In genomic region chr5:112921833-112922817, GRCh38 we compare ENCODE assay signal across 8 cellular contexts. TPM values are rescaled to one million over a fixed set of nuclear protein-coding genes. Genes with fewer than 3 reads are reported as not detected.
DNase-seq lines count a peak whose midpoint lies in the region; ATAC-seq and TF ChIP-seq lines count a peak whose summit lies in the region.

TSS of gene REEP5 (minus strand) at chr5:112922227. CDS start at chr5:112922190, 37 bp downstream.

- peak within 1 kb of the TSS; percentile 96 for H3K14ac ChIP-seq in IMR-90 (replicated peaks; ENCODE audit: low read depth, low read length)

- peak within 1 kb of the TSS; percentile 97 for H3K27ac ChIP-seq in IMR-90 (ENCODE audit: insufficient read depth, low read length)

- peak; percentile 79 for TF ChIP-seq POLR2A in IMR-90 (IDR thresholded peaks at IDR 0.05; ENCODE audit: low read depth, low read length)

- H3K9me3 Mint-ChIP-seq in activated T-cell treated with anti-CD3 and anti-CD28 coated beads, Interleukin-2, amount 50 U/mL, for 4 hours, result no peaks in the 10 kb centered on the region
- no peaks in the 10 kb centered on the region for H3K9me3 Mint-ChIP-seq in stimulated activated effector memory CD8-positive, alpha-beta T cell treated with anti-CD3 and anti-CD28 coated beads, Interleukin-12 subunit alpha, Interleukin-12 subunit beta, amount 100 ng/mL, for 72 hours

- peak within 1 kb of the TSS; percentile 93 for H3K4ac ChIP-seq in IMR-90 (ENCODE audit: low read depth, low read length)

- H3K23ac ChIP-seq in IMR-90 (ENCODE audit: low read depth, low read length), result peak within 1 kb of the TSS; percentile 99

- intact Hi-C loops in IMR-90 (cut with micrococcal nuclease), result loop anchor here (1.0 to 2.0 kb wide), 3 partner anchors 11 to 371 kb away; no protein-coding TSS in a partner anchor

- peak within 1 kb of the TSS; percentile 67 for H2BK120ac ChIP-seq in IMR-90 (ENCODE audit: low read depth, low read length)

- H3K36me3 ChIP-seq in IMR-90 (ENCODE audit: control insufficient read depth, insufficient read depth, low read length), result peaks cover 12% of the 10 kb centered on the region

- peaks cover 27% of the 10 kb centered on the region for H4K20me1 ChIP-seq in IMR-90 (ENCODE audit: insufficient read depth, low read length)

- ATAC-seq in GM21526 (IDR thresholded peaks at IDR 0.05; ENCODE audit: low FRiP score, unreplicated experiment), result peak; percentile 55
- peak; percentile 87 for ATAC-seq in IMR-90 (ENCODE audit: low read depth)
- ATAC-seq in activated T-cell treated with anti-CD3 and anti-CD28 coated beads, Interleukin-2, amount 50 U/mL, for 4 hours, result peak; percentile 90 to 91
- peak; percentile 93 for ATAC-seq in esophagus mucosa
- peak; percentile 88 for ATAC-seq in stimulated activated effector memory CD8-positive, alpha-beta T cell treated with anti-CD3 and anti-CD28 coated beads, Interleukin-12 subunit alpha, Interleukin-12 subunit beta, amount 100 ng/mL, for 72 hours

- in situ Hi-C loops in IMR-90 (cut with MboI; ENCODE audit: low sequenced_read_pairs), result no loop called here

- H3K79me1 ChIP-seq in IMR-90 (ENCODE audit: low read depth in 1 of 2, low read length in 2 of 2), result peaks cover 12 to 37% of the 10 kb centered on the region in 2 experiments

- H2BK20ac ChIP-seq in IMR-90 (ENCODE audit: low read depth, low read length), result no peak within 1 kb of the TSS; the same call in 1 of the 2 replicates

- peak within 1 kb of the TSS; percentile 84 for H2BK5ac ChIP-seq in IMR-90 (ENCODE audit: low read depth, low read length, poor library complexity, severe bottlenecking)

- H3K18ac ChIP-seq in IMR-90 (ENCODE audit: low read depth, low read length), result peak within 1 kb of the TSS; percentile 80

- H2BK15ac ChIP-seq in IMR-90 (ENCODE audit: low read depth, low read length), result peak within 1 kb of the TSS; percentile 76; the same call in 2 of the 3 replicates

- H3K9me3 ChIP-seq in IMR-90 (ENCODE audit: control insufficient read depth, insufficient read depth, low read length), result no peaks in the 10 kb centered on the region

- POLR2A ChIA-PET in IMR-90 (lab: Charles Lee; ENCODE audit: unreplicated experiment), result interaction anchor here (0.6 kb wide), 1 partner anchor 124 kb away, joined by 5 read pairs; no protein-coding TSS in a partner anchor

- H2AFZ ChIP-seq in IMR-90 (replicated peaks; ENCODE audit: low read length, poor library complexity), result peak within 1 kb of the TSS; percentile 98

- dilution Hi-C loops in IMR-90 (cut with HindIII; ENCODE audit: low sequenced_read_pairs, unreplicated experiment), result no loop called here

- H3K4me3 ChIP-seq in IMR-90 (ENCODE audit: insufficient read depth, low read depth, low read length), result peak within 1 kb of the TSS; percentile 92

- peak within 1 kb of the TSS; percentile 90 for H4K91ac ChIP-seq in IMR-90 (ENCODE audit: insufficient read depth, low read depth, low read length)

- TF ChIP-seq RAD21 in IMR-90 (IDR thresholded peaks at IDR 0.05; ENCODE audit: low read length), result peak; percentile 59

- H4K5ac ChIP-seq in IMR-90 (ENCODE audit: low read depth, low read length), result peak within 1 kb of the TSS; percentile 85

- H4K8ac ChIP-seq in IMR-90 (ENCODE audit: low read depth in 2 of 2, low read length in 2 of 2), result peak within 1 kb of the TSS; percentile 86 to 98

- peak within 1 kb of the TSS; percentile 90 for H2AK5ac ChIP-seq in IMR-90 (ENCODE audit: low read depth, low read length)

- peak within 1 kb of the TSS; percentile 96 for H3K4me3 Mint-ChIP-seq in activated T-cell treated with anti-CD3 and anti-CD28 coated beads, Interleukin-2, amount 50 U/mL, for 4 hours
- peak within 1 kb of the TSS; percentile 70 for H3K4me3 Mint-ChIP-seq in stimulated activated effector memory CD8-positive, alpha-beta T cell treated with anti-CD3 and anti-CD28 coated beads, Interleukin-12 subunit alpha, Interleukin-12 subunit beta, amount 100 ng/mL, for 72 hours

- WGBS in IMR-90 (ENCODE audit: extremely low coverage in 2 of 2, insufficient read length in 1 of 2), 2 experiments, result 1% methylated on average over 39 of the region's 80 CpGs; no CpG with 5 or more reads in 1 of the 2 experiments

- CTCF ChIA-PET in IMR-90 (lab: Yijun Ruan, JAX), result interaction anchor here (0.5 to 1.4 kb wide), 3 partner anchors 10 to 593 kb away, joined by 3 to 4 read pairs (median 3); no protein-coding TSS in a partner anchor

- H3K27ac Mint-ChIP-seq in stimulated activated effector memory CD8-positive, alpha-beta T cell treated with anti-CD3 and anti-CD28 coated beads, Interleukin-12 subunit alpha, Interleukin-12 subunit beta, amount 100 ng/mL, for 72 hours, result peak within 1 kb of the TSS; percentile 96

- H2AK9ac ChIP-seq in IMR-90 (replicated peaks; ENCODE audit: low read depth, low read length, poor library complexity), result peak within 1 kb of the TSS; percentile 98

- no peaks in the 10 kb centered on the region for H3K27me3 Mint-ChIP-seq in activated T-cell treated with anti-CD3 and anti-CD28 coated beads, Interleukin-2, amount 50 U/mL, for 4 hours (ENCODE audit: low read depth)

- peaks cover 2% of the 10 kb centered on the region; the same call in 1 of the 2 replicates for H3K27me3 ChIP-seq in IMR-90 (ENCODE audit: control insufficient read depth, insufficient read depth, low read length)

- peaks cover 10% of the 10 kb centered on the region for H3K36me3 Mint-ChIP-seq in activated T-cell treated with anti-CD3 and anti-CD28 coated beads, Interleukin-2, amount 50 U/mL, for 4 hours (ENCODE audit: insufficient read depth)
- peaks cover 58% of the 10 kb centered on the region for H3K36me3 Mint-ChIP-seq in stimulated activated effector memory CD8-positive, alpha-beta T cell treated with anti-CD3 and anti-CD28 coated beads, Interleukin-12 subunit alpha, Interleukin-12 subunit beta, amount 100 ng/mL, for 72 hours

- BruUV-seq in IMR-90 (replicated peaks; lab: Mats Ljungman, UMichigan), result no TSS peak

- TF ChIP-seq CTCF in IMR-90 (conservative IDR thresholded peaks at IDR 0.05; ENCODE audit: low read depth, low read length), result peak; percentile 82

- peaks cover 9% of the 10 kb centered on the region for H3K4me1 ChIP-seq in IMR-90 (ENCODE audit: control insufficient read depth, insufficient read depth, low read length)

- peaks cover 65% of the 10 kb centered on the region for H3K4me1 Mint-ChIP-seq in activated T-cell treated with anti-CD3 and anti-CD28 coated beads, Interleukin-2, amount 50 U/mL, for 4 hours (ENCODE audit: low read depth)
- peaks cover 61% of the 10 kb centered on the region for H3K4me1 Mint-ChIP-seq in stimulated activated effector memory CD8-positive, alpha-beta T cell treated with anti-CD3 and anti-CD28 coated beads, Interleukin-12 subunit alpha, Interleukin-12 subunit beta, amount 100 ng/mL, for 72 hours

- H3K9me1 ChIP-seq in IMR-90 (ENCODE audit: insufficient read depth, low read length), result peaks cover 9% of the 10 kb centered on the region

- H3K56ac ChIP-seq in IMR-90 (ENCODE audit: extremely low read depth, insufficient read depth, low read length), result peak within 1 kb of the TSS; percentile 93

- H3K4me2 ChIP-seq in IMR-90 (ENCODE audit: low read depth, low read length), result peak within 1 kb of the TSS; percentile 99

- peak within 1 kb of the TSS; percentile 98 for H3K9ac ChIP-seq in IMR-90 (ENCODE audit: low read depth, low read length)

- DNase-seq in DMS153 (lab: John Stamatoyannopoulos, UW), result peak; percentile 16
- DNase-seq in IMR-90, result peak; percentile 69
- peak; percentile 77 for DNase-seq in activated T-cell treated with anti-CD3 and anti-CD28 coated beads, Interleukin-2, amount 50 U/mL, for 4 hours
- peak; percentile 85 for DNase-seq in myocyte (ENCODE audit: low read depth)
- DNase-seq in stimulated activated effector memory CD8-positive, alpha-beta T cell treated with anti-CD3 and anti-CD28 coated beads, Interleukin-12 subunit alpha, Interleukin-12 subunit beta, amount 100 ng/mL, for 72 hours (ENCODE audit: low spot score in 2 of 2), result peak; percentile 82 to 88

TF ChIP-seq in IMR-90, 13 proteins besides CTCF, POLR2A, EP300 and RAD21:
- TF ChIP-seq RFX5 (IDR thresholded peaks at IDR 0.05; ENCODE audit: low read depth, low read length) (no peak), MAZ (IDR thresholded peaks at IDR 0.05; ENCODE audit: borderline replicate concordance, low read depth, low read length) (peak; percentile 98), SMC3 (IDR thresholded peaks at IDR 0.05; ENCODE audit: low read depth, low read length) (peak; percentile 43)

TF ChIP-seq in PFSK-1, 5 proteins besides CTCF, POLR2A, EP300 and RAD21 (continues in another document):
- peak; percentile 88 for TF ChIP-seq FOXP2 (optimal IDR thresholded peaks at IDR 0.05; ENCODE audit: borderline replicate concordance, extremely low read depth, extremely low read length, insufficient read depth)
- TF ChIP-seq POLR2AphosphoS5 (IDR thresholded peaks at IDR 0.05; ENCODE audit: low read depth, low read length), result peak; percentile 86

RNA-seq across cellular contexts. Expression of gene REEP5, which starts in this region (rescaled TPM):
- 49.3 and 70.3 TPM in 2 replicates for total RNA-seq in IMR-90 (2012; rRNA removed)
- 82.0 and 138 TPM in 2 replicates for polyA plus RNA-seq in IMR-90 (2012; rRNA removed)
- 66.1 and 66.5 TPM in 2 replicates for polyA plus RNA-seq in IMR-90 (2012; cell fraction: cytosol; rRNA removed)
- 16.5 and 39.0 TPM in 2 replicates for polyA plus RNA-seq in IMR-90 (2012; cell fraction: nucleus; rRNA removed; ENCODE audit: low replicate concordance)
- polyA plus RNA-seq in PFSK-1 (2012; ENCODE audit: insufficient read length, low read depth), result 99.3 TPM
- total RNA-seq in activated T-cell treated with anti-CD3 and anti-CD28 coated beads, Interleukin-2, amount 50 U/mL, for 4 hours, result 10 to 100 TPM; 53.6 to 60.0 (median 58.7) TPM
- total RNA-seq in esophagus mucosa, result 52.0 TPM
- 47.3 and 58.5 TPM in 2 replicates for total RNA-seq in myocyte
- 141 TPM for polyA plus RNA-seq in myocyte (2012)

Comparison
In these comparisons a context has a peak if more than half of its experiments do, and no peak if none do; other contexts are left out.
1. Peak in every context shown above with its lines: DNase-seq, ATAC-seq, H3K4me3 ChIP-seq and H3K27ac ChIP-seq.
2. DNase-seq: peak in every context shown above with its lines; median percentile 85 in myocyte; 85 in stimulated activated effector memory CD8-positive, alpha-beta T cell treated with anti-CD3 and anti-CD28 coated beads, Interleukin-12 subunit alpha, Interleukin-12 subunit beta, amount 100 ng/mL, for 72 hours; 77 in activated T-cell treated with anti-CD3 and anti-CD28 coated beads, Interleukin-2, amount 50 U/mL, for 4 hours; 69 in IMR-90; 16 in DMS153.